In genomic region chr6:46876126-46876525, GRCh38 we compare ENCODE assay signal across 9 cellular contexts. TPM values are rescaled to one million over a fixed set of nuclear protein-coding genes. Genes with fewer than 3 reads are reported as not detected.
A peak's percentile ranks its signal among the peaks of the same experiment; 100 is the strongest.
DNase-seq lines count a peak whose midpoint lies in the region; ATAC-seq and TF ChIP-seq lines count a peak whose summit lies in the region.
"Had no signal": no experiment of that assay in that cellular context is flagged by ENCODE, and none has a peak within 500 bp of the region (broad histone marks: within the 10 kb centered on the region; RNA-seq: fewer than 3 reads in every experiment).

No MANE protein-coding gene starts in this region.

- no peaks in the 10 kb centered on the region for H3K9me3 ChIP-seq in mesenchymal stem cell (ENCODE audit: control insufficient read depth, low read length)

- H3K27ac ChIP-seq in mesenchymal stem cell (ENCODE audit: low read length, poor library complexity, severe bottlenecking) = peak overlapping the region; percentile 11

- H4K91ac ChIP-seq in mesenchymal stem cell (ENCODE audit: low read length) = no peak overlapping the region

- ATAC-seq in GM18519 (IDR thresholded peaks at IDR 0.05; ENCODE audit: low FRiP score, unreplicated experiment) = no peak
- no peak for ATAC-seq in GM19463 (IDR thresholded peaks at IDR 0.05; ENCODE audit: unreplicated experiment)
- ATAC-seq in HG03045 (IDR thresholded peaks at IDR 0.05; ENCODE audit: unreplicated experiment) = no peak

- no peak overlapping the region for H2AK5ac ChIP-seq in mesenchymal stem cell (ENCODE audit: low read length, severe bottlenecking)

- no peak overlapping the region for H2BK120ac ChIP-seq in mesenchymal stem cell (ENCODE audit: low read depth, low read length)

- no peaks in the 10 kb centered on the region for H3K36me3 ChIP-seq in mesenchymal stem cell (ENCODE audit: control insufficient read depth in 1 of 2, insufficient read depth in 2 of 2, low read depth in 1 of 2, low read length in 2 of 2)

- peaks cover 3% of the 10 kb centered on the region for H3K4me1 ChIP-seq in mesenchymal stem cell (ENCODE audit: control insufficient read depth, insufficient read depth, low read depth, low read length)

- no peak for TF ChIP-seq CTCF in choroid plexus epithelial cell (conservative IDR thresholded peaks at IDR 0.05; ENCODE audit: low read depth, low read length)

- peaks cover 0 to 30% of the 10 kb centered on the region in 2 experiments for H3K27me3 ChIP-seq in mesenchymal stem cell (ENCODE audit: control insufficient read depth in 1 of 2, insufficient read depth in 1 of 2, low read length in 2 of 2)

- H3K23ac ChIP-seq in mesenchymal stem cell (ENCODE audit: low read length in 2 of 2) = no peak overlapping the region

- WGBS in mesenchymal stem cell = 55% methylated on average over 4 of the region's 4 CpGs

- H3K9ac ChIP-seq in mesenchymal stem cell (ENCODE audit: low read length) = no peak overlapping the region

- H3K14ac ChIP-seq in mesenchymal stem cell (ENCODE audit: low read length in 2 of 2) = no peak overlapping the region

- H2BK5ac ChIP-seq in mesenchymal stem cell (ENCODE audit: low read depth, low read length, poor library complexity, severe bottlenecking) = no peak overlapping the region

- H4K8ac ChIP-seq in mesenchymal stem cell (ENCODE audit: low read length) = no peak overlapping the region

- H3K18ac ChIP-seq in mesenchymal stem cell (ENCODE audit: low read depth in 1 of 2, low read length in 2 of 2) = no peak overlapping the region

- DNase-seq in ELR (ENCODE audit: low read depth) (peak; percentile 94), NCI-H2196 treated with DMSO at 0.1 percent for 48 hours (lab: John Stamatoyannopoulos, UW; ENCODE audit: unreplicated experiment) (peak; percentile 92), choroid plexus epithelial cell (ENCODE audit: low read depth) (peak; percentile 32), mesenchymal stem cell (peak; percentile 5), SK-N-DZ (ENCODE audit: low spot score) (no peak)
- DNase-seq: DND-41 had no signal

- H3K79me1 ChIP-seq in mesenchymal stem cell (replicated peaks; ENCODE audit: low read length, poor library complexity, severe bottlenecking) = no peaks in the 10 kb centered on the region

- H3K4me2 ChIP-seq in mesenchymal stem cell (ENCODE audit: low read length, poor library complexity, severe bottlenecking) = no peak overlapping the region

- no peak overlapping the region for H2AFZ ChIP-seq in mesenchymal stem cell (ENCODE audit: low read depth, low read length)

- H2BK15ac ChIP-seq in mesenchymal stem cell (ENCODE audit: low read depth, poor library complexity, severe bottlenecking) = no peak overlapping the region

- no peak overlapping the region for H2BK12ac ChIP-seq in mesenchymal stem cell (ENCODE audit: low read length in 2 of 2)

- H3K4ac ChIP-seq in mesenchymal stem cell (ENCODE audit: low read depth in 1 of 2, low read length in 2 of 2) = no peak overlapping the region

- H3K4me3 ChIP-seq in choroid plexus epithelial cell (ENCODE audit: low read depth, low read length) = no peak overlapping the region
- no peak overlapping the region for H3K4me3 ChIP-seq in mesenchymal stem cell (ENCODE audit: insufficient read depth in 1 of 2, low read depth in 1 of 2, low read length in 2 of 2)

RNA-seq across cellular contexts. Expression of gene ADGRF5, which starts 45.6 kb away (rescaled TPM):
- 0.52 TPM for polyA plus RNA-seq in mesenchymal stem cell (2013, experiment 1 of 2)
- polyA plus RNA-seq in mesenchymal stem cell (2013, experiment 2 of 2) = 0.58 TPM
- not detected in 2 replicates for polyA plus RNA-seq in SK-N-DZ (2014; cell fraction: cytosol; rRNA removed)
- not detected in 2 replicates for polyA plus RNA-seq in SK-N-DZ (2014; cell fraction: nucleus; rRNA removed)
